In the genomic region with DNA sequence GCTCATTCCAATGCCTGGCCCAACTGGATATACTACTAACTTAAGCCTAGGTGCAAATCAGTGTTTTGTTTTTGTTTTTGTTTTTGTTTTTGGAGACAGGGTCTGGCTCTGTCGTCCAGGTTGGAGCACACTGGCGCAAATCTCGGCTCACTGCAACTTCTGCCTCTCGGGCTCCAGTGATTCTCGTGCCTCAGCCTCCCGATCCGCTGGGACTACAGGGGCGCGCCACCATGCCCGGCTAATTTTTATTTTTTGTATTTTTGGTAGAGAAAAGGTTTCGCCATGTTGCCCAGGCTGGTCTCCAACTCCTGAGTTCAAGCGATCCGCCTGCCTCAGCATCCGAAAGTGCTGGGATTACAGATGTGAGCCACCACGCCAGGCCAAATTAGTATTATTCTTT, we compare ENCODE assay signal across 9 cellular contexts. TPM values are rescaled to one million over a fixed set of nuclear protein-coding genes. Genes with fewer than 3 reads are reported as not detected.
DNase-seq lines count a peak whose midpoint lies in the region; ATAC-seq and TF ChIP-seq lines count a peak whose summit lies in the region.
"Had no signal": no experiment of that assay in that cellular context is flagged by ENCODE, and none has a peak within 500 bp of the region (broad histone marks: within the 10 kb centered on the region; RNA-seq: fewer than 3 reads in every experiment).

No MANE protein-coding gene starts in this region.

- H3K27ac Mint-ChIP-seq in MCF 10A (ENCODE audit: low read depth, unreplicated experiment) = peak overlapping the region; percentile 83
- H3K27ac Mint-ChIP-seq in naive thymus-derived CD8-positive, alpha-beta T cell = peak overlapping the region in 7 of 10 donors; percentile 12 to 85 (median 72)

- intact Hi-C loops in MCF 10A (cut with micrococcal nuclease) = loop anchor here (2.0 kb wide), 1 partner anchor 81 kb away; no protein-coding TSS in a partner anchor

- H3K4me1 Mint-ChIP-seq in MCF 10A (ENCODE audit: insufficient read depth, unreplicated experiment) = peaks cover 36% of the 10 kb centered on the region
- peaks cover 31 to 65% (median 59%) of the 10 kb centered on the region in 4 donors for H3K4me1 Mint-ChIP-seq in naive thymus-derived CD8-positive, alpha-beta T cell

- H3K27me3 ChIP-seq in AG04450 (ENCODE audit: control insufficient read depth, insufficient read depth, low read length) (no peaks in the 10 kb centered on the region), HL-60 (ENCODE audit: insufficient read depth, poor library complexity, severe bottlenecking) (no peaks in the 10 kb centered on the region)

- peaks cover 13% of the 10 kb centered on the region for H3K36me3 Mint-ChIP-seq in MCF 10A (ENCODE audit: insufficient read depth, unreplicated experiment)
- peaks cover 0 to 5% (median 0%) of the 10 kb centered on the region in 3 donors for H3K36me3 Mint-ChIP-seq in naive thymus-derived CD8-positive, alpha-beta T cell

- BruUV-seq in MCF 10A (replicated peaks; lab: Mats Ljungman, UMichigan) = no TSS peak

- CTCF ChIA-PET in AG04450 (lab: Charles Lee) (no interaction called here), MCF 10A (lab: Yijun Ruan, JAX) (interaction anchor here (0.5 to 1.0 kb wide), 3 partner anchors 35 to 1538 kb away, joined by 3 read pairs; no protein-coding TSS in a partner anchor)

- H3K27me3 Mint-ChIP-seq in MCF 10A (ENCODE audit: insufficient read depth, unreplicated experiment) = no peaks in the 10 kb centered on the region
- H3K27me3 Mint-ChIP-seq in naive thymus-derived CD8-positive, alpha-beta T cell = no peaks in the 10 kb centered on the region

- ATAC-seq in naive thymus-derived CD8-positive, alpha-beta T cell = no peak
- ATAC-seq in GM19351 (IDR thresholded peaks at IDR 0.05; ENCODE audit: unreplicated experiment) = no peak
- no peak for ATAC-seq in HG03432 (IDR thresholded peaks at IDR 0.05; ENCODE audit: unreplicated experiment)

- no peaks in the 10 kb centered on the region; the same call in 1 of the 2 replicates for H3K9me3 ChIP-seq in AG04450 (ENCODE audit: control insufficient read depth, insufficient read depth, low read length)

- H3K4me3 ChIP-seq in AG04450 (ENCODE audit: low read depth, low read length) (peak overlapping the region; percentile 92), HL-60 (replicated peaks; ENCODE audit: insufficient read depth, low read length) (peak overlapping the region; percentile 90; the same call in 1 of the 2 replicates)

- peak overlapping the region; percentile 49 for H3K27ac ChIP-seq in AG04450 (ENCODE audit: low read depth, low read length)
- H3K27ac ChIP-seq in HL-60 (replicated peaks) = no peak overlapping the region

- no peak for DNase-seq in AG04450 (ENCODE audit: low read depth, low spot score)
- no peak for DNase-seq in HL-60 (ENCODE audit: low read depth in 1 of 2, low spot score in 1 of 2)
- no peak for DNase-seq in MCF 10A (ENCODE audit: unreplicated experiment)
- DNase-seq in naive thymus-derived CD8-positive, alpha-beta T cell = no peak
- DNase-seq in stimulated activated CD8-positive, alpha-beta memory T cell treated with anti-CD3 and anti-CD28 coated beads, Interleukin-4, amount 100 ng/mL, for 48 hours = no peak
- no peak for DNase-seq in RPMI8226
- DNase-seq: NCI-H2029 had no signal

- TF ChIP-seq CTCF in AG04450 (IDR thresholded peaks at IDR 0.05; ENCODE audit: low read depth, low read length) (no peak), HL-60 (IDR thresholded peaks at IDR 0.05; ENCODE audit: insufficient read depth, low read length) (no peak), MCF 10A (IDR thresholded peaks at IDR 0.05; ENCODE audit: unreplicated experiment) (no peak)

- POLR2A ChIA-PET in AG04450 (lab: Yijun Ruan, JAX) (no interaction called here), MCF 10A (lab: Yijun Ruan, JAX) (interaction anchor here (0.6 to 6.2 kb wide), 19 partner anchors 9 to 249 kb away, joined by 3 to 77 read pairs (median 4); partner anchors contain the start of genes ANXA7, CFAP70, DNAJC9 and MRPS16)
- POLR2A ChIA-PET in naive thymus-derived CD8-positive, alpha-beta T cell (lab: Charles Lee) = interaction anchor here (0.7 to 2.5 kb wide), 6 partner anchors 11 to 366 kb away, joined by 3 to 27 read pairs (median 7); partner anchors contain the start of genes ANXA7 and DNAJC9

- H3K4me3 Mint-ChIP-seq in MCF 10A (ENCODE audit: unreplicated experiment) = peak overlapping the region; percentile 86
- H3K4me3 Mint-ChIP-seq in naive thymus-derived CD8-positive, alpha-beta T cell = peak overlapping the region; percentile 46 to 84 (median 68)

- H3K9me3 Mint-ChIP-seq in MCF 10A (ENCODE audit: unreplicated experiment) = no peaks in the 10 kb centered on the region
- H3K9me3 Mint-ChIP-seq in naive thymus-derived CD8-positive, alpha-beta T cell = no peaks in the 10 kb centered on the region

RNA-seq across cellular contexts. Expression of gene PPP3CB, which starts 1.6 kb away (rescaled TPM):
- polyA plus RNA-seq in AG04450 (2011; rRNA removed) = 35.9 and 41.8 TPM in 2 replicates
- 27.7 and 33.8 TPM in 2 replicates for polyA minus RNA-seq in AG04450 (2011; rRNA and poly(A)+ RNA removed)
- 34.8 and 37.4 TPM in 2 replicates for total RNA-seq in MCF 10A (2022)
- 10 to 100 TPM; 33.9 to 35.0 TPM for total RNA-seq in naive thymus-derived CD8-positive, alpha-beta T cell
- 1 to 10 TPM; 5.0 to 5.8 (median 5.8) TPM for polyA plus RNA-seq in naive thymus-derived CD8-positive, alpha-beta T cell
